24 cellular contexts compared by ENCODE assay signal in the genomic region with DNA sequence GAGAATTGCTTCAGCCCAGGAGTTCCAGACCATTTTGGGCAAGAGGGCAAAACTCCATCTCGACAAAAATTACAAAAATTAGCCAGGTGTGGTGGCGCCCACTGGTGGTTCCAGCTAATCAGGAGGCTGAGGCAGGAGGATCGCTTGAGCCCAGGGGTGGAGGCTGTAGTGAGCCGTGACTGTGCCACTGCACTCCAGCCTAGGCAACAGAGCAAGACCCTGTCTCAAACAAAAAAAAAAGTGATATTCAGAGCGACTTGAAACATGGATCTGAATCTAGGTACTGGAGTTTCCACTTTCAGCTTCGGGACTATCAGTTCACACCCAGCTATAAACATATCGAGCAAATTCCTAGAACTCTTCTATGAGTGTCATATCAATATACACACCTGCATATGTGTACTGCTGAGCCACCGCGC. TPM values are rescaled to one million over a fixed set of nuclear protein-coding genes. Genes with fewer than 3 reads are reported as not detected.
DNase-seq lines count a peak whose midpoint lies in the region; ATAC-seq and TF ChIP-seq lines count a peak whose summit lies in the region.
"Had no signal": no experiment of that assay in that cellular context is flagged by ENCODE, and none has a peak within 500 bp of the region (broad histone marks: within the 10 kb centered on the region; RNA-seq: fewer than 3 reads in every experiment).

No MANE protein-coding gene starts in this region.

- H3K4me2 ChIP-seq in SK-N-SH (no peak overlapping the region), Loucy (ENCODE audit: low read depth, low read length, poor library complexity, severe bottlenecking) (no peak overlapping the region)

- ATAC-seq in SK-N-SH treated with all-trans-retinoic acid at 6 μM for 48 hours, result no peak
- ATAC-seq: activated naive CD8-positive, alpha-beta T cell treated with anti-CD3 and anti-CD28 coated beads, Interleukin-2, amount 50 U/mL, for 24 hours had no signal

- H3K4me3 ChIP-seq in SK-N-SH (ENCODE audit: low read depth in 2 of 2, low read length in 1 of 2), result no peak overlapping the region
- H3K4me3 ChIP-seq in Loucy (ENCODE audit: low read length, poor library complexity, severe bottlenecking), result no peak overlapping the region
- no peak overlapping the region for H3K4me3 ChIP-seq in choroid plexus epithelial cell (ENCODE audit: low read depth, low read length)
- H3K4me3 ChIP-seq: colonic mucosa, right atrium auricular region, vagina had no signal

- H3K9ac ChIP-seq in SK-N-SH, result no peak overlapping the region
- H3K9ac ChIP-seq in Loucy (ENCODE audit: low read depth, low read length, poor library complexity, severe bottlenecking), result no peak overlapping the region

- H3K9me3 ChIP-seq in SK-N-SH (no peaks in the 10 kb centered on the region), Loucy (ENCODE audit: insufficient read depth, low read depth, low read length) (no peaks in the 10 kb centered on the region)
- H3K9me3 ChIP-seq: colonic mucosa, right atrium auricular region, vagina had no signal

- no peak overlapping the region for H2AFZ ChIP-seq in SK-N-SH (ENCODE audit: low read depth)
- H2AFZ ChIP-seq in Loucy (ENCODE audit: low read length), result no peak overlapping the region

- CTCF ChIA-PET in SK-N-SH (lab: Yijun Ruan, JAX), result interaction anchor here (0.8 to 3.4 kb wide), 4 partner anchors 9 to 49 kb away, joined by 3 to 12 read pairs (median 3); no protein-coding TSS in a partner anchor

- H3K4me1 Mint-ChIP-seq in osteocyte (ENCODE audit: unreplicated experiment), result no peaks in the 10 kb centered on the region
- H3K4me1 Mint-ChIP-seq: activated naive CD8-positive, alpha-beta T cell treated with anti-CD3 and anti-CD28 coated beads, Interleukin-2, amount 50 U/mL, for 24 hours; brain had no signal

- H3F3A ChIP-seq in SK-N-SH (replicated peaks; ENCODE audit: insufficient read depth), result no peaks in the 10 kb centered on the region
- no peaks in the 10 kb centered on the region for H3F3A ChIP-seq in Loucy (ENCODE audit: low read depth)

- no peaks in the 10 kb centered on the region for H3K79me2 ChIP-seq in SK-N-SH (ENCODE audit: insufficient read depth)
- no peaks in the 10 kb centered on the region for H3K79me2 ChIP-seq in Loucy (ENCODE audit: insufficient read depth, low read length)

- no peak overlapping the region for H3K27ac Mint-ChIP-seq in osteocyte (ENCODE audit: unreplicated experiment)
- H3K27ac Mint-ChIP-seq: activated CD4-positive, alpha-beta T cell treated with anti-CD3 and anti-CD28 coated beads, Interleukin-2, amount 10 ng/mL, durations not matched to agents 7 days and 5 days; activated naive CD8-positive, alpha-beta T cell treated with anti-CD3 and anti-CD28 coated beads, Interleukin-2, amount 50 U/mL, for 24 hours; activated T-helper 2 cell treated with anti-CD3 and anti-CD28 coated beads, Interferon-gamma antibody, Interleukin-2, Interleukin-4, amounts not matched to agents 10 μg/mL and 5 μg/mL and 100 μg/mL, durations not matched to agents 14 hours and 24 hours and 36 hours; brain had no signal

- H3K9me2 ChIP-seq in SK-N-SH (no peaks in the 10 kb centered on the region), Loucy (replicated peaks; ENCODE audit: low read depth, low read length) (no peaks in the 10 kb centered on the region)

- POLR2A ChIA-PET in SK-N-SH (lab: Yijun Ruan, JAX), result no interaction called here

- H3K4me1 ChIP-seq in SK-N-SH (ENCODE audit: control insufficient read depth in 1 of 2, insufficient read depth in 2 of 2, low read depth in 1 of 2, low read length in 1 of 2) (no peaks in the 10 kb centered on the region), Loucy (ENCODE audit: insufficient read depth, low read length, poor library complexity, severe bottlenecking) (no peaks in the 10 kb centered on the region)
- H3K4me1 ChIP-seq: colonic mucosa, right atrium auricular region, vagina had no signal

- DNase-seq in SK-N-SH (no peak), choroid plexus epithelial cell (ENCODE audit: low read depth) (no peak), osteocyte (ENCODE audit: extremely low spot score, unreplicated experiment) (no peak), OCI-M2 (lab: John Stamatoyannopoulos, UW; ENCODE audit: unreplicated experiment) (no peak), foreskin melanocyte (no peak), AML-193 (lab: John Stamatoyannopoulos, UW) (no peak)
- DNase-seq: activated CD4-positive, alpha-beta T cell treated with anti-CD3 and anti-CD28 coated beads, Interleukin-2, amount 10 ng/mL, durations not matched to agents 7 days and 5 days; activated CD8-positive, alpha-beta memory T cell treated with anti-CD3 and anti-CD28 coated beads, Interleukin-2, amount 50 U/mL, for 4 hours; activated naive CD8-positive, alpha-beta T cell treated with anti-CD3 and anti-CD28 coated beads, Interleukin-2, amount 50 U/mL, for 24 hours; colonic mucosa; GDM1; HCEC 1CT; NCI-H1436 treated with DMSO at 0.1 percent for 48 hours; NCI-H2171; NCI-H526 treated with DMSO at 0.1 percent for 48 hours; nucleus accumbens; Right ventricle myocardium superior had no signal

- no peak for TF ChIP-seq EP300 in SK-N-SH (IDR thresholded peaks at IDR 0.05; ENCODE audit: borderline replicate concordance in 1 of 2, low read depth in 1 of 2, low read length in 1 of 2)

- H3K36me3 ChIP-seq in SK-N-SH (replicated peaks in 1 of 2; ENCODE audit: control insufficient read depth in 1 of 2, insufficient read depth in 2 of 2, low read length in 1 of 2), result no peaks in the 10 kb centered on the region
- no peaks in the 10 kb centered on the region for H3K36me3 ChIP-seq in Loucy (ENCODE audit: insufficient read depth, low read length)
- H3K36me3 ChIP-seq: colonic mucosa, right atrium auricular region, vagina had no signal

- TF ChIP-seq CTCF in SK-N-SH (IDR thresholded peaks at IDR 0.05) (peak; percentile 35), Loucy (conservative IDR thresholded peaks at IDR 0.05; ENCODE audit: low read length) (peak; percentile 46), choroid plexus epithelial cell (conservative IDR thresholded peaks at IDR 0.05; ENCODE audit: low read depth, low read length) (peak; percentile 19), osteocyte (IDR thresholded peaks at IDR 0.05) (peak; percentile 26)

- TF ChIP-seq RAD21 in SK-N-SH (IDR thresholded peaks at IDR 0.05; ENCODE audit: low read length), result no peak

- no peaks in the 10 kb centered on the region for H3K36me3 Mint-ChIP-seq in osteocyte (ENCODE audit: unreplicated experiment)
- H3K36me3 Mint-ChIP-seq: brain had no signal

- H3K4me3 Mint-ChIP-seq in osteocyte (ENCODE audit: unreplicated experiment), result no peak overlapping the region
- H3K4me3 Mint-ChIP-seq: activated CD4-positive, alpha-beta T cell treated with anti-CD3 and anti-CD28 coated beads, Interleukin-2, amount 10 ng/mL, durations not matched to agents 7 days and 5 days; activated naive CD8-positive, alpha-beta T cell treated with anti-CD3 and anti-CD28 coated beads, Interleukin-2, amount 50 U/mL, for 24 hours; brain had no signal

- H3K9me3 Mint-ChIP-seq in osteocyte (ENCODE audit: unreplicated experiment), result no peaks in the 10 kb centered on the region
- H3K9me3 Mint-ChIP-seq: activated CD4-positive, alpha-beta T cell treated with anti-CD3 and anti-CD28 coated beads, Interleukin-2, amount 10 ng/mL, durations not matched to agents 7 days and 5 days; activated naive CD8-positive, alpha-beta T cell treated with anti-CD3 and anti-CD28 coated beads, Interleukin-2, amount 50 U/mL, for 24 hours; activated T-helper 2 cell treated with anti-CD3 and anti-CD28 coated beads, Interferon-gamma antibody, Interleukin-2, Interleukin-4, amounts not matched to agents 10 μg/mL and 5 μg/mL and 100 μg/mL, durations not matched to agents 14 hours and 24 hours and 36 hours; brain had no signal

- H4K20me1 ChIP-seq in SK-N-SH (ENCODE audit: insufficient read depth) (no peaks in the 10 kb centered on the region), Loucy (ENCODE audit: insufficient read depth, low read length, poor library complexity, severe bottlenecking) (no peaks in the 10 kb centered on the region)

- H3K27me3 Mint-ChIP-seq in osteocyte (ENCODE audit: unreplicated experiment), result peaks cover 2% of the 10 kb centered on the region
- H3K27me3 Mint-ChIP-seq: activated naive CD8-positive, alpha-beta T cell treated with anti-CD3 and anti-CD28 coated beads, Interleukin-2, amount 50 U/mL, for 24 hours had no signal

- WGBS in SK-N-SH (ENCODE audit: low lambda C conversion rate), result 96% methylated on average over 9 of the region's 9 CpGs

- no peak overlapping the region for H3K27ac ChIP-seq in SK-N-SH (ENCODE audit: low read depth in 2 of 2, low read length in 1 of 2)
- H3K27ac ChIP-seq: C4-2B, colonic mucosa, right atrium auricular region, vagina had no signal

- H3K27me3 ChIP-seq in SK-N-SH (ENCODE audit: insufficient read depth) (no peaks in the 10 kb centered on the region), Loucy (ENCODE audit: insufficient read depth, low read length, poor library complexity, severe bottlenecking) (no peaks in the 10 kb centered on the region)
- H3K27me3 ChIP-seq: colonic mucosa, right atrium auricular region, vagina had no signal

TF ChIP-seq in SK-N-SH treated with all-trans-retinoic acid at 6 μM for 48 hours, 23 proteins besides CTCF, POLR2A, EP300 and RAD21:
- TF ChIP-seq OSR1 (CRISPR knock-in tag; IDR thresholded peaks at IDR 0.05) (no peak), PPARA (CRISPR knock-in tag; IDR thresholded peaks at IDR 0.05; ENCODE audit: borderline replicate concordance) (no peak), ISL1 (CRISPR knock-in tag; IDR thresholded peaks at IDR 0.05) (no peak), ZNF8 (CRISPR knock-in tag; IDR thresholded peaks at IDR 0.05) (no peak), ARNTL (CRISPR knock-in tag; IDR thresholded peaks at IDR 0.05; ENCODE audit: borderline replicate concordance, low read depth) (no peak), ZNF565 (CRISPR knock-in tag; conservative IDR thresholded peaks at IDR 0.05; ENCODE audit: low read depth) (no peak), ZFP3 (CRISPR knock-in tag; IDR thresholded peaks at IDR 0.05) (no peak)
TF ChIP-seq in SK-N-SH treated with all-trans-retinoic acid at 6 μM for 48 hours: peak in this region for 0.

RNA-seq across cellular contexts. Expression of a gene that starts 16.3 kb away (rescaled TPM):
- 28.7 and 29.4 TPM in 2 replicates for polyA plus RNA-seq in SK-N-SH (2012; rRNA removed)
- 26.7 and 29.0 TPM in 2 replicates for polyA plus RNA-seq in SK-N-SH (2012; cell fraction: cytosol; rRNA removed)
- polyA plus RNA-seq in SK-N-SH (2012; cell fraction: nucleus; rRNA removed), result 55.4 and 56.0 TPM in 2 replicates
- 39.5 and 42.5 TPM in 2 replicates for total RNA-seq in osteocyte

RNA-seq across cellular contexts. Expression of a gene that starts 31.4 kb away (rescaled TPM):
- 110 and 158 TPM in 2 replicates for polyA plus RNA-seq in SK-N-SH (2012; rRNA removed)
- polyA plus RNA-seq in SK-N-SH (2012; cell fraction: cytosol; rRNA removed), result 78.2 and 95.2 TPM in 2 replicates
- polyA plus RNA-seq in SK-N-SH (2012; cell fraction: nucleus; rRNA removed), result 388 and 449 TPM in 2 replicates
- total RNA-seq in osteocyte, result 130 TPM in 2 replicates
